Comparison of ENCODE assay signal across 8 cellular contexts in genomic region chr4:139279723-139280620, GRCh38.
DNase-seq lines count a peak whose midpoint lies in the region; ATAC-seq lines count a peak whose summit lies in the region.

Gene MGARP, minus strand, starts transcription at chr4:139280225. Its CDS starts 67 bp downstream, at chr4:139280158.

- ATAC-seq in GM19324 (IDR thresholded peaks at IDR 0.05; ENCODE audit: low FRiP score, unreplicated experiment): no peak

- peaks cover 13% of the 10 kb centered on the region for H3K27me3 ChIP-seq in adipocyte (replicated peaks; ENCODE audit: control insufficient read depth, insufficient read depth, low read length)

- H3K4me1 ChIP-seq in adipocyte (ENCODE audit: control insufficient read depth, insufficient read depth, low read length): no peaks in the 10 kb centered on the region

- H3K9me3 ChIP-seq in adipocyte (ENCODE audit: control insufficient read depth, low read length): no peaks in the 10 kb centered on the region

- DNase-seq in ELF-1 (ENCODE audit: low read depth, low spot score): peak; percentile 66
- peak; percentile 8 for DNase-seq in NCI-H1105 (lab: John Stamatoyannopoulos, UW)
- peak; percentile 83 for DNase-seq in adipocyte (ENCODE audit: low read depth)
- peak; percentile 13 for DNase-seq in hepatic stellate cell (ENCODE audit: low spot score)
- peak; percentile 94 for DNase-seq in retina
- DNase-seq in inferior parietal cortex (ENCODE audit: extremely low spot score): no peak
- no peak for DNase-seq in NCI-H128 (lab: John Stamatoyannopoulos, UW; ENCODE audit: unreplicated experiment)

- no peaks in the 10 kb centered on the region for H3K36me3 ChIP-seq in adipocyte (ENCODE audit: control insufficient read depth, insufficient read depth, low read length, severe bottlenecking)

- H3K4me3 ChIP-seq in adipocyte (ENCODE audit: low read length): peak within 1 kb of the TSS; percentile 77

- H3K9ac ChIP-seq in adipocyte (ENCODE audit: low read length): peak within 1 kb of the TSS; percentile 52

Comparison
In these comparisons a context has a peak if more than half of its experiments do, and no peak if none do; other contexts are left out.
1. DNase-seq: peak in ELF-1 (single experiment), NCI-H1105 (single experiment), adipocyte (single experiment), hepatic stellate cell (single experiment) and retina (single experiment); none in inferior parietal cortex (single experiment) and NCI-H128 (single experiment).